In the genomic region with DNA sequence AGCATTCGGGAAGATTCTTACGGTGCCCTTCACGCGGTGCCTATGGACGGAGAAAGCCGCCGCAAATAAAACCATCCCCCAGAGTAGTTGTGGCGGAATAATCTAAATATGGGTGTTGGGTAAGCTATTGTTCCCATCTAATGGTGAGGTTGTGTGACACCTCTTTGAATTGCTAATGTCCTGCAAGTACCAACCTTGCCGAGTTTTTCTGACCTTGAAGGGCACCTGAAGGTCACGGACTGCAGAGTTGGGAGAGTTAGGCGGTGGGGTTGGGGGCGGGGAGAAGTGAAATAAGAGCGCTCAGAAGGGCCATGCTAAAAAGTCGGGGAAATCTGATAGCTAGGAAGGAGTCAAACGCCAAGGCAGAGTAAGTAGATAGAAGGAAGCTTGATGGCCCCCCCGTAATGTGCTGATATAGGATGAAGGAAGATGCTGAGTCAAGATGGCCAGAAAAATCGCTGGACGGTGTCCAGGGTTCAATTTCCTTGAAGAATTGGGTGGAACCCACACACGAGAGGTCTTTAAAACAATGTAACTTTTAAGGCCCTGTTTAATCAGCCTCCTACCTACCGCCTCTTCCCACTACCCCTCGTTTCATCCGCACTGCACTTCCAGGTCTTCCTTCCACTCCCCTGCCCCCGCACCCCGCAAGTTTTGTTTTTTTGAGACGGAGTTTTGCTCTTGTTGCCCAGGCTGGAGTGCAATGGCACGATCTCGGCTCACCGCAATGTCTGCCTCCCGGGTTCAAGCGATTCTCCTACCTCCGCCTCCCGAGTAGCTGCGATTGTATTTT, we compare ENCODE assay signal across 8 cellular contexts. TPM values are rescaled to one million over a fixed set of nuclear protein-coding genes. Genes with fewer than 3 reads are reported as not detected.
DNase-seq lines count a peak whose midpoint lies in the region; ATAC-seq and TF ChIP-seq lines count a peak whose summit lies in the region.

No MANE protein-coding gene starts in this region.

- no peak for TF ChIP-seq POLR2A in upper lobe of left lung (IDR thresholded peaks at IDR 0.05)

- peak overlapping the region; percentile 60 for H3K4me3 ChIP-seq in mucosa of descending colon
- peak overlapping the region; percentile 44 to 90 (median 82) for H3K4me3 ChIP-seq in upper lobe of left lung

- peak overlapping the region; percentile 71 to 79 for H3K27ac Mint-ChIP-seq in T-cell
- H3K27ac Mint-ChIP-seq in effector memory CD8-positive, alpha-beta T cell = peak overlapping the region; percentile 85 to 92

- ATAC-seq in HG03139 (IDR thresholded peaks at IDR 0.05; ENCODE audit: unreplicated experiment) = peak; percentile 4
- peak; percentile 10 to 14 (median 12) for ATAC-seq in T-cell (replicated peaks in 1 of 4)
- ATAC-seq in effector memory CD8-positive, alpha-beta T cell (replicated peaks) = peak; percentile 10
- ATAC-seq in mucosa of descending colon = peak; percentile 19
- peak in 1 of 2 donors; percentile 28 for ATAC-seq in upper lobe of left lung (ENCODE audit: low FRiP score in 2 of 2)

- H3K9me3 ChIP-seq in mucosa of descending colon (no peaks in the 10 kb centered on the region), upper lobe of left lung (no peaks in the 10 kb centered on the region)

- intact Hi-C loops in mucosa of descending colon (cut with DNase I, micrococcal nuclease) = no loop called here

- peak overlapping the region; percentile 88 to 90 (median 90) for H3K27ac ChIP-seq in upper lobe of left lung

- TF ChIP-seq CTCF in GM10248 (IDR thresholded peaks at IDR 0.05; ENCODE audit: control extremely low read depth, extremely low read depth, low read depth, missing control alignments) (no peak), mucosa of descending colon (IDR thresholded peaks at IDR 0.05) (no peak), upper lobe of left lung (IDR thresholded peaks at IDR 0.05) (no peak)

- CTCF ChIA-PET in GM10248 (lab: Yijun Ruan, JAX) (interaction anchor here (1.0 kb wide), 2 partner anchors 58 to 242 kb away, joined by 3 read pairs; no protein-coding TSS in a partner anchor), T-cell (lab: Charles Lee) (interaction anchor here (0.5 to 1.0 kb wide), 3 partner anchors 20 to 1038 kb away, joined by 3 read pairs; no protein-coding TSS in a partner anchor)

- H3K27me3 ChIP-seq in upper lobe of left lung = no peaks in the 10 kb centered on the region

- POLR2A ChIA-PET in GM10248 (lab: Yijun Ruan, JAX) = interaction anchor here (0.8 to 1.0 kb wide), 3 partner anchors 19 to 202 kb away, joined by 3 to 5 read pairs (median 4); no protein-coding TSS in a partner anchor
- POLR2A ChIA-PET in T-cell (lab: Charles Lee) = no interaction called here

- H3K36me3 Mint-ChIP-seq in T-cell = no peaks in the 10 kb centered on the region
- peaks cover 3% of the 10 kb centered on the region for H3K36me3 Mint-ChIP-seq in effector memory CD8-positive, alpha-beta T cell (ENCODE audit: insufficient read depth)

- H3K36me3 ChIP-seq in mucosa of descending colon (ENCODE audit: low read depth) = no peaks in the 10 kb centered on the region
- no peaks in the 10 kb centered on the region for H3K36me3 ChIP-seq in upper lobe of left lung

- H3K4me1 Mint-ChIP-seq in T-cell = peaks cover 46 to 50% (median 46%) of the 10 kb centered on the region in 3 donors
- peaks cover 29 to 42% of the 10 kb centered on the region in 2 donors for H3K4me1 Mint-ChIP-seq in effector memory CD8-positive, alpha-beta T cell (ENCODE audit: low read depth in 2 of 2)

- WGBS in upper lobe of left lung, 2 donors = 28 to 29% methylated on average over 33 of the region's 33 CpGs

- H3K4me3 Mint-ChIP-seq in T-cell = peak overlapping the region; percentile 80 to 86 (median 85)
- H3K4me3 Mint-ChIP-seq in effector memory CD8-positive, alpha-beta T cell = peak overlapping the region; percentile 83 to 84

- no peak for TF ChIP-seq EP300 in upper lobe of left lung (IDR thresholded peaks at IDR 0.05)

- DNase-seq in AG08396 (ENCODE audit: low spot score) (peak; percentile 26), GM10248 (ENCODE audit: extremely low spot score) (peak; percentile 49), T-cell (peak in 6 of 34 experiments; percentile 1 to 7 (median 2)), mucosa of descending colon (peak; percentile 47 to 59 (median 52)), upper lobe of left lung (no peak), cerebellar nuclear complex (lab: John Stamatoyannopoulos, UW) (no peak)
- DNase-seq in effector memory CD8-positive, alpha-beta T cell = no peak

- H3K27me3 Mint-ChIP-seq in T-cell = no peaks in the 10 kb centered on the region
- no peaks in the 10 kb centered on the region for H3K27me3 Mint-ChIP-seq in effector memory CD8-positive, alpha-beta T cell

- peaks cover 12% of the 10 kb centered on the region for H3K4me1 ChIP-seq in mucosa of descending colon (ENCODE audit: low read depth)
- H3K4me1 ChIP-seq in upper lobe of left lung = peaks cover 9 to 24% (median 18%) of the 10 kb centered on the region in 4 donors

- H3K9me3 Mint-ChIP-seq in T-cell = no peaks in the 10 kb centered on the region
- no peaks in the 10 kb centered on the region for H3K9me3 Mint-ChIP-seq in effector memory CD8-positive, alpha-beta T cell

RNA-seq across cellular contexts. Expression of a gene that starts 0.6 kb away (rescaled TPM):
- total RNA-seq in T-cell (1 to 10 TPM in 2 of 5 donors, under 1 TPM in 2, not detected in 1; 0.53 to 1.7 (median 0.99) TPM), mucosa of descending colon (1 to 10 TPM; 3.1 to 7.0 (median 5.7) TPM), upper lobe of left lung (10 to 100 TPM in 1 of 6 donors, 1 to 10 TPM in 5; 1.6 to 12.6 (median 5.5) TPM)

RNA-seq across cellular contexts. Expression of a gene that starts 0.7 kb away (rescaled TPM):
- total RNA-seq in T-cell (10 to 100 TPM; 27.2 to 39.8 (median 31.0) TPM), mucosa of descending colon (10 to 100 TPM; 31.2 to 56.7 (median 33.5) TPM), upper lobe of left lung (10 to 100 TPM; 18.4 to 33.5 (median 30.4) TPM)

Comparison
In these comparisons a context has a peak if more than half of its experiments do, and no peak if none do; other contexts are left out.
1. DNase-seq: peak in AG08396 (single experiment), GM10248 (single experiment) and mucosa of descending colon (3 of 3); none in effector memory CD8-positive, alpha-beta T cell (0 of 3), upper lobe of left lung (0 of 2) and cerebellar nuclear complex (0 of 2).